Comparison of ENCODE assay signal across 12 cellular contexts in genomic region chr1:51690285-51690961, GRCh38.
A peak's percentile ranks its signal among the peaks of the same experiment; 100 is the strongest.
DNase-seq lines count a peak whose midpoint lies in the region; ATAC-seq and TF ChIP-seq lines count a peak whose summit lies in the region.
"Had no signal": no experiment of that assay in that cellular context is flagged by ENCODE, and none has a peak within 500 bp of the region (broad histone marks: within the 10 kb centered on the region; RNA-seq: fewer than 3 reads in every experiment).

No MANE protein-coding gene starts in this region.

- ATAC-seq in GM21390 (IDR thresholded peaks at IDR 0.05; ENCODE audit: unreplicated experiment) (no peak), HG02642 (IDR thresholded peaks at IDR 0.05; ENCODE audit: poor library complexity, unreplicated experiment) (no peak)

- intact Hi-C loops in ascending aorta (cut with DNase I), result no loop called here

- H3K36me3 ChIP-seq in Karpas-422 (ENCODE audit: insufficient read depth, low read length), result no peaks in the 10 kb centered on the region
- no peaks in the 10 kb centered on the region for H3K36me3 ChIP-seq in ascending aorta

- no peaks in the 10 kb centered on the region for H3K27me3 ChIP-seq in Karpas-422 (ENCODE audit: low read length)
- no peaks in the 10 kb centered on the region for H3K27me3 ChIP-seq in ascending aorta

- DNase-seq in AG09319 (ENCODE audit: extremely low read depth, low read depth), result peak; percentile 10
- DNase-seq in Karpas-422, result peak; percentile 16
- no peak for DNase-seq in ascending aorta (ENCODE audit: low spot score in 2 of 2)
- DNase-seq in left kidney (ENCODE audit: low read depth, low spot score), result peak; percentile 25
- no peak for DNase-seq in stimulated activated CD4-positive, alpha-beta T cell treated with anti-CD3 and anti-CD28 coated beads, Interleukin-12 subunit alpha, Interleukin-12 subunit beta, amount 100 ng/mL, for 4 hours
- DNase-seq in HEK293T (ENCODE audit: extremely low spot score), result no peak
- DNase-seq: activated CD4-positive, alpha-beta T cell treated with anti-CD3 and anti-CD28 coated beads for 1 hour; amniotic stem cell; CD8-positive, alpha-beta memory T cell; NCI-H345 had no signal

- no peak overlapping the region for H3K4me2 ChIP-seq in Karpas-422 (ENCODE audit: low read depth, low read length, poor library complexity, severe bottlenecking)

- no peaks in the 10 kb centered on the region for H3K4me1 ChIP-seq in Karpas-422 (ENCODE audit: low read length)
- H3K4me1 ChIP-seq in ascending aorta, result peaks cover 4 to 14% of the 10 kb centered on the region in 2 donors

- H3K9me3 ChIP-seq in Karpas-422 (ENCODE audit: low read length) (no peaks in the 10 kb centered on the region), ascending aorta (no peaks in the 10 kb centered on the region)

- H3K4me3 ChIP-seq in Karpas-422 (ENCODE audit: low read length) (no peak overlapping the region), ascending aorta (no peak overlapping the region)

- no peak overlapping the region for H2AFZ ChIP-seq in Karpas-422 (ENCODE audit: low read length)

- H3K9me2 ChIP-seq in Karpas-422 (replicated peaks; ENCODE audit: insufficient read depth, low read length), result no peaks in the 10 kb centered on the region

- TF ChIP-seq CTCF in AG09319 (IDR thresholded peaks at IDR 0.05; ENCODE audit: low read depth, low read length), result no peak
- TF ChIP-seq CTCF in ascending aorta (IDR thresholded peaks at IDR 0.05), result no peak

- CTCF ChIA-PET in HEK293T (lab: Yijun Ruan, JAX), result interaction anchor here (0.6 to 1.3 kb wide), 3 partner anchors 18 to 478 kb away, joined by 3 read pairs; no protein-coding TSS in a partner anchor

- no peak overlapping the region for H3K9ac ChIP-seq in Karpas-422 (ENCODE audit: low read length)

- H3K79me2 ChIP-seq in Karpas-422 (ENCODE audit: low read length), result no peaks in the 10 kb centered on the region

- H4K20me1 ChIP-seq in Karpas-422 (ENCODE audit: insufficient read depth, low read depth, low read length), result peaks cover 39% of the 10 kb centered on the region

- POLR2A ChIA-PET in HEK293T (lab: Yijun Ruan, JAX), result no interaction called here

- H3K27ac ChIP-seq in Karpas-422 (ENCODE audit: low read length) (no peak overlapping the region), ascending aorta (peak overlapping the region; percentile 19 to 52)

TF ChIP-seq in HEK293T, 16 proteins besides CTCF, POLR2A, EP300 and RAD21:
- no peak for TF ChIP-seq ELF4 (IDR thresholded peaks at IDR 0.05)
- TF ChIP-seq L3MBTL2 (conservative IDR thresholded peaks at IDR 0.05), result no peak
- TF ChIP-seq FOXK2 (IDR thresholded peaks at IDR 0.05), result no peak
- no peak for TF ChIP-seq SP1 (IDR thresholded peaks at IDR 0.05)
- TF ChIP-seq HDGF (IDR thresholded peaks at IDR 0.05; ENCODE audit: borderline replicate concordance), result no peak
- no peak for TF ChIP-seq NFRKB (IDR thresholded peaks at IDR 0.05)
- TF ChIP-seq BHLHE40 (IDR thresholded peaks at IDR 0.05; ENCODE audit: borderline replicate concordance), result no peak
- TF ChIP-seq SUZ12 (IDR thresholded peaks at IDR 0.05), result no peak

Comparison
In these comparisons a context has a peak if more than half of its experiments do, and no peak if none do; other contexts are left out.
1. DNase-seq: peak in AG09319 (single experiment), Karpas-422 (single experiment) and left kidney (single experiment); none in ascending aorta (0 of 2), stimulated activated CD4-positive, alpha-beta T cell treated with anti-CD3 and anti-CD28 coated beads, Interleukin-12 subunit alpha, Interleukin-12 subunit beta, amount 100 ng/mL, for 4 hours (single experiment) and HEK293T (single experiment).